Comparison of ENCODE assay signal across 9 cellular contexts in genomic region chr16:72990003-72990521, GRCh38. TPM values are rescaled to one million over a fixed set of nuclear protein-coding genes. Genes with fewer than 3 reads are reported as not detected.
DNase-seq lines count a peak whose midpoint lies in the region; ATAC-seq, FAIRE-seq and TF ChIP-seq lines count a peak whose summit lies in the region.
"Had no signal": no experiment of that assay in that cellular context is flagged by ENCODE, and none has a peak within 500 bp of the region (broad histone marks: within the 10 kb centered on the region; RNA-seq: fewer than 3 reads in every experiment).

No MANE protein-coding gene starts in this region.

- peaks cover 34% of the 10 kb centered on the region for H3K79me2 ChIP-seq in endothelial cell of umbilical vein (ENCODE audit: control insufficient read depth, insufficient read depth, low read length)

- no peak for FAIRE-seq in endothelial cell of umbilical vein (lab: Jason Lieb, UNC)

- CTCF ChIA-PET in endothelial cell of umbilical vein (lab: Charles Lee): interaction anchor here (1.2 to 1.4 kb wide), 2 partner anchors 39 to 157 kb away, joined by 4 read pairs; no protein-coding TSS in a partner anchor

- no peak for TF ChIP-seq POLR2A in endothelial cell of umbilical vein (IDR thresholded peaks at IDR 0.05; ENCODE audit: low read depth, low read length)

- BruUV-seq in endothelial cell of umbilical vein (replicated peaks; lab: Mats Ljungman, UMichigan): no TSS peak

- H3K4me2 ChIP-seq in endothelial cell of umbilical vein (ENCODE audit: insufficient read depth, low read length): peak overlapping the region; percentile 52

- ATAC-seq in GM21447 (IDR thresholded peaks at IDR 0.05; ENCODE audit: unreplicated experiment): no peak

- H3K9me3 Mint-ChIP-seq in nephron: no peaks in the 10 kb centered on the region
- H3K9me3 Mint-ChIP-seq in activated CD4-positive, alpha-beta T cell treated with anti-CD3 and anti-CD28 coated beads, Interleukin-2, amount 10 ng/mL, durations not matched to agents 24 days and 14 days: no peaks in the 10 kb centered on the region

- H3K9me1 ChIP-seq in endothelial cell of umbilical vein (replicated peaks; ENCODE audit: control insufficient read depth, extremely low read depth, insufficient read depth, low read length): no peaks in the 10 kb centered on the region

- H3K4me1 Mint-ChIP-seq in nephron: peaks cover 65% of the 10 kb centered on the region
- no peaks in the 10 kb centered on the region for H3K4me1 Mint-ChIP-seq in activated CD4-positive, alpha-beta T cell treated with anti-CD3 and anti-CD28 coated beads, Interleukin-2, amount 10 ng/mL, durations not matched to agents 24 days and 14 days

- no peaks in the 10 kb centered on the region for H3K9me3 ChIP-seq in endothelial cell of umbilical vein (replicated peaks; ENCODE audit: control insufficient read depth, insufficient read depth, low read length)

- intact Hi-C loops in endothelial cell of umbilical vein (cut with micrococcal nuclease): no loop called here
- intact Hi-C loops in activated CD4-positive, alpha-beta T cell treated with anti-CD3 and anti-CD28 coated beads, Interleukin-2, amount 10 ng/mL, durations not matched to agents 24 days and 14 days (cut with micrococcal nuclease): no loop called here

- no peaks in the 10 kb centered on the region for H3K27me3 ChIP-seq in endothelial cell of umbilical vein (ENCODE audit: control insufficient read depth in 2 of 2, insufficient read depth in 2 of 2, low read length in 2 of 2)

- H3K36me3 ChIP-seq in endothelial cell of umbilical vein (ENCODE audit: control insufficient read depth in 2 of 2, extremely low read depth in 1 of 2, insufficient read depth in 2 of 2, low read length in 2 of 2): no peaks in the 10 kb centered on the region

- no peak overlapping the region for H3K4me3 Mint-ChIP-seq in nephron
- no peak overlapping the region for H3K4me3 Mint-ChIP-seq in activated CD4-positive, alpha-beta T cell treated with anti-CD3 and anti-CD28 coated beads, Interleukin-2, amount 10 ng/mL, durations not matched to agents 24 days and 14 days

- DNase-seq in AG09319 (ENCODE audit: extremely low read depth, low read depth) (peak; percentile 27), LNCaP clone FGC (ENCODE audit: low read depth) (peak; percentile 98), endothelial cell of umbilical vein (ENCODE audit: low read depth, low spot score) (peak; percentile 35), NCI-H524 treated with DMSO at 0.1 percent for 48 hours (lab: John Stamatoyannopoulos, UW) (no peak), NCI-H82 treated with DMSO at 0.1 percent for 48 hours (lab: John Stamatoyannopoulos, UW; ENCODE audit: unreplicated experiment) (no peak)
- DNase-seq in activated CD4-positive, alpha-beta T cell treated with anti-CD3 and anti-CD28 coated beads, Interleukin-2, amount 10 ng/mL, durations not matched to agents 24 days and 14 days: no peak
- DNase-seq: activated gamma-delta T cell treated with Interleukin-2 at 50 U/mL for 16 hours had no signal

- H2AFZ ChIP-seq in endothelial cell of umbilical vein (ENCODE audit: low read depth, low read length): no peak overlapping the region

- H3K4me3 ChIP-seq in LNCaP clone FGC (ENCODE audit: low read depth, low read length) (peak overlapping the region; percentile 33), endothelial cell of umbilical vein (replicated peaks in 1 of 3; ENCODE audit: insufficient read depth in 1 of 3, low read depth in 1 of 3, low read length in 3 of 3) (no peak overlapping the region)

- H3K27me3 Mint-ChIP-seq in nephron (ENCODE audit: low read depth): no peaks in the 10 kb centered on the region
- H3K27me3 Mint-ChIP-seq in activated CD4-positive, alpha-beta T cell treated with anti-CD3 and anti-CD28 coated beads, Interleukin-2, amount 10 ng/mL, durations not matched to agents 24 days and 14 days: no peaks in the 10 kb centered on the region

- no peaks in the 10 kb centered on the region for H3K36me3 Mint-ChIP-seq in nephron (ENCODE audit: low read depth)
- no peaks in the 10 kb centered on the region for H3K36me3 Mint-ChIP-seq in activated CD4-positive, alpha-beta T cell treated with anti-CD3 and anti-CD28 coated beads, Interleukin-2, amount 10 ng/mL, durations not matched to agents 24 days and 14 days (ENCODE audit: low read depth)

- dilution Hi-C loops in endothelial cell of umbilical vein (cut with MboI; ENCODE audit: extremely low pct_ligation_motif_present, low sequenced_read_pairs): no loop called here

- peaks cover 12% of the 10 kb centered on the region for H3K4me1 ChIP-seq in endothelial cell of umbilical vein (ENCODE audit: control insufficient read depth, extremely low read depth, insufficient read depth, low read length)

- H3K27ac ChIP-seq in endothelial cell of umbilical vein (ENCODE audit: insufficient read depth, low read depth, low read length): peak overlapping the region; percentile 26

- POLR2A ChIA-PET in endothelial cell of umbilical vein (lab: Charles Lee): interaction anchor here (0.6 kb wide), 2 partner anchors 142 to 1448 kb away, joined by 3 read pairs; no protein-coding TSS in a partner anchor

- peak overlapping the region; percentile 0 for H3K9ac ChIP-seq in endothelial cell of umbilical vein (replicated peaks; ENCODE audit: extremely low read depth, insufficient read depth, low read length)

- TF ChIP-seq CTCF in AG09319 (IDR thresholded peaks at IDR 0.05; ENCODE audit: low read depth, low read length) (no peak), LNCaP clone FGC (IDR thresholded peaks at IDR 0.05; ENCODE audit: control insufficient read depth, extremely low read depth, insufficient read depth) (no peak), endothelial cell of umbilical vein (IDR thresholded peaks at IDR 0.05; ENCODE audit: extremely low read depth in 1 of 2, insufficient read depth in 1 of 2, low read depth in 1 of 2, low read length in 2 of 2) (no peak), nephron (IDR thresholded peaks at IDR 0.05; ENCODE audit: unreplicated experiment in 3 of 3) (no peak)

- H3K27ac Mint-ChIP-seq in nephron: peak overlapping the region; percentile 30 to 67 (median 44)
- no peak overlapping the region for H3K27ac Mint-ChIP-seq in activated CD4-positive, alpha-beta T cell treated with anti-CD3 and anti-CD28 coated beads, Interleukin-2, amount 10 ng/mL, durations not matched to agents 24 days and 14 days

- H4K20me1 ChIP-seq in endothelial cell of umbilical vein (replicated peaks; ENCODE audit: control insufficient read depth, extremely low read depth, insufficient read depth, low read length): no peaks in the 10 kb centered on the region

TF ChIP-seq in endothelial cell of umbilical vein, 7 proteins besides CTCF, POLR2A, EP300 and RAD21:
- TF ChIP-seq GATA2 (IDR thresholded peaks at IDR 0.05; ENCODE audit: insufficient read depth, insufficient read length, low read depth, low read length) (peak; percentile 91), JUN (IDR thresholded peaks at IDR 0.05; ENCODE audit: borderline replicate concordance, insufficient read depth, insufficient read length, low read depth) (no peak), MAX (IDR thresholded peaks at IDR 0.05; ENCODE audit: insufficient read depth, insufficient read length) (no peak)

RNA-seq across cellular contexts. Expression of gene ZFHX3, which starts 57.9 kb away (rescaled TPM):
- 17.7 and 18.8 TPM in 2 replicates for total RNA-seq in endothelial cell of umbilical vein
- polyA plus RNA-seq in endothelial cell of umbilical vein: 3.0 and 3.7 TPM in 2 replicates
- 4.4 and 4.7 TPM in 2 replicates for polyA plus RNA-seq in endothelial cell of umbilical vein (2011; cell fraction: cytosol; rRNA removed)
- 10.3 and 10.5 TPM in 2 replicates for polyA plus RNA-seq in endothelial cell of umbilical vein (2011; cell fraction: nucleus; rRNA removed)
- polyA plus RNA-seq in endothelial cell of umbilical vein (2012): 7.6 and 7.8 TPM in 2 replicates
- polyA minus RNA-seq in endothelial cell of umbilical vein: 14.8 and 14.9 TPM in 2 replicates
- 11.3 TPM for polyA minus RNA-seq in endothelial cell of umbilical vein (2011; cell fraction: cytosol; rRNA and poly(A)+ RNA removed)
- 24.3 and 25.1 TPM in 2 replicates for polyA minus RNA-seq in endothelial cell of umbilical vein (2011; cell fraction: nucleus; rRNA and poly(A)+ RNA removed)
- 0.49 and 0.88 TPM in 2 replicates for total RNA-seq in activated CD4-positive, alpha-beta T cell treated with anti-CD3 and anti-CD28 coated beads, Interleukin-2, amount 10 ng/mL, durations not matched to agents 24 days and 14 days

Comparison
In these comparisons a context has a peak if more than half of its experiments do, and no peak if none do; other contexts are left out.
1. DNase-seq: peak in AG09319 (single experiment), LNCaP clone FGC (single experiment) and endothelial cell of umbilical vein (single experiment); none in NCI-H524 treated with DMSO at 0.1 percent for 48 hours (single experiment), NCI-H82 treated with DMSO at 0.1 percent for 48 hours (single experiment) and activated CD4-positive, alpha-beta T cell treated with anti-CD3 and anti-CD28 coated beads, Interleukin-2, amount 10 ng/mL, durations not matched to agents 24 days and 14 days (single experiment).